In genomic region chr5:79695501-79695900, GRCh38 we compare ENCODE assay signal across 22 cellular contexts. TPM values are rescaled to one million over a fixed set of nuclear protein-coding genes. Genes with fewer than 3 reads are reported as not detected.
DNase-seq lines count a peak whose midpoint lies in the region; ATAC-seq and TF ChIP-seq lines count a peak whose summit lies in the region.
"Had no signal": no experiment of that assay in that cellular context is flagged by ENCODE, and none has a peak within 500 bp of the region (broad histone marks: within the 10 kb centered on the region; RNA-seq: fewer than 3 reads in every experiment).

No MANE protein-coding gene starts in this region.

- WGBS in heart right ventricle, 2 donors: 60 to 66% methylated on average over 2 of the region's 2 CpGs

- H3K27ac ChIP-seq in heart right ventricle (peak overlapping the region; percentile 34 to 99 (median 88)), gastrocnemius medialis (peak overlapping the region; percentile 99)
- H3K27ac ChIP-seq: SJSA1 had no signal

- H3K36me3 ChIP-seq in heart right ventricle (peaks cover 0 to 4% (median 0%) of the 10 kb centered on the region in 9 donors), gastrocnemius medialis (no peaks in the 10 kb centered on the region), MG63 (no peaks in the 10 kb centered on the region)
- H3K36me3 ChIP-seq: HAP-1, SJSA1 had no signal

- H3K9me3 ChIP-seq in heart right ventricle (no peaks in the 10 kb centered on the region), gastrocnemius medialis (no peaks in the 10 kb centered on the region), MG63 (no peaks in the 10 kb centered on the region)
- H3K9me3 ChIP-seq: Caco-2, HAP-1, SJSA1 had no signal

- H3K4me1 ChIP-seq in heart right ventricle (peaks cover 0 to 62% (median 32%) of the 10 kb centered on the region in 9 donors), gastrocnemius medialis (peaks cover 42 to 64% of the 10 kb centered on the region in 2 donors)
- H3K4me1 ChIP-seq: SJSA1 had no signal

- in situ Hi-C loops in gastrocnemius medialis (cut with MboI; ENCODE audit: low sequenced_read_pairs in 4 of 4): no loop called here

- peak in 2 of 8 donors; percentile 10 to 23 for ATAC-seq in heart right ventricle
- ATAC-seq in gastrocnemius medialis: no peak
- ATAC-seq: GM23338, PC-3 had no signal

- TF ChIP-seq POLR2A in gastrocnemius medialis (IDR thresholded peaks at IDR 0.05): no peak

- no peak for TF ChIP-seq CTCF in heart right ventricle (IDR thresholded peaks at IDR 0.05)
- TF ChIP-seq CTCF in gastrocnemius medialis (IDR thresholded peaks at IDR 0.05 in 4 of 5, conservative IDR thresholded peaks at IDR 0.05 in 1 of 5): no peak
- no peak for TF ChIP-seq CTCF in foreskin fibroblast (IDR thresholded peaks at IDR 0.05; ENCODE audit: low read depth, low read length)

- peak overlapping the region in 3 of 10 donors; percentile 3 to 63 (median 6) for H3K4me3 ChIP-seq in heart right ventricle
- H3K4me3 ChIP-seq in gastrocnemius medialis: peak overlapping the region in 3 of 4 donors; percentile 29 to 83 (median 47)
- H3K4me3 ChIP-seq in MG63: no peak overlapping the region
- H3K4me3 ChIP-seq in foreskin fibroblast (ENCODE audit: low read depth in 1 of 2, low read length in 2 of 2): no peak overlapping the region
- H3K4me3 ChIP-seq: GM23338, HAP-1, SJSA1 had no signal

- DNase-seq in heart right ventricle (no peak), cardiac septum (ENCODE audit: low spot score) (no peak), left kidney (ENCODE audit: low read depth, low spot score) (peak; percentile 61), gastrocnemius medialis (no peak), MG63 (no peak), foreskin fibroblast (no peak), retina (no peak)
- DNase-seq: C1 segment of cervical spinal cord; Caco-2; CD4-positive, alpha-beta memory T cell; HFFc6; KBM-7; MM.1S; NCI-H2029; NCI-H446 treated with DMSO at 0.1 percent for 48 hours; NCI-H526; NCI-H82; NK-92 treated with Interleukin-12 subunit alpha and Interleukin-12 subunit beta, amount 100 ng/mL, for 24 hours; PC-3 had no signal

- intact Hi-C loops in heart right ventricle (cut with DNase I): loop anchor here in 3 of 10 donors (5.0 to 10.0 kb wide), 3 partner anchors 47 to 162 kb away; no protein-coding TSS in a partner anchor
- intact Hi-C loops in cardiac septum (cut with DNase I): loop anchor here (2.0 to 10.0 kb wide), 4 partner anchors 31 to 379 kb away; no protein-coding TSS in a partner anchor
- intact Hi-C loops in gastrocnemius medialis (cut with DNase I; ENCODE audit: low total_unique reads): loop anchor here (10.0 kb wide), 1 partner anchor 559 kb away; the partner anchor contains the start of gene SERINC5

- no peaks in the 10 kb centered on the region for H3K27me3 ChIP-seq in heart right ventricle
- H3K27me3 ChIP-seq in gastrocnemius medialis: no peaks in the 10 kb centered on the region
- H3K27me3 ChIP-seq in MG63: no peaks in the 10 kb centered on the region
- H3K27me3 ChIP-seq: SJSA1 had no signal

RNA-seq across cellular contexts. Expression of gene CMYA5, which starts 5.9 kb away (rescaled TPM):
- total RNA-seq in heart right ventricle: 1,000 to 10,000 TPM in 5 of 10 donors, 100 to 1,000 TPM in 5; 771 to 1,721 (median 1,115) TPM
- polyA plus RNA-seq in heart right ventricle: 100 to 1,000 TPM; 202 to 388 TPM
- total RNA-seq in cardiac septum: 1,204 TPM
- 1,000 to 10,000 TPM; 3,049 to 3,867 (median 3,338) TPM for total RNA-seq in gastrocnemius medialis
- 0.07 TPM in 1 of 2 replicates, not detected in the other for total RNA-seq in MG63 (2014; rRNA removed; shearing (Covaris generic); ENCODE audit: low replicate concordance)

Comparison
In these comparisons a context has a peak if more than half of its experiments do, and no peak if none do; other contexts are left out.
1. H3K4me3 ChIP-seq: peak in gastrocnemius medialis (3 of 4); none in MG63 (single experiment) and foreskin fibroblast (0 of 2).
2. RNA of gene CMYA5, which starts 5.9 kb away (total RNA-seq): 3,049 to 3,867 TPM in gastrocnemius medialis, 771 to 1,721 TPM in heart right ventricle and 1,204 TPM in cardiac septum (single experiment); 0.07 TPM in MG63; every median in the first group is over 100 times any median in the second.